Comparison of ENCODE assay signal across 8 cellular contexts in the genomic region with DNA sequence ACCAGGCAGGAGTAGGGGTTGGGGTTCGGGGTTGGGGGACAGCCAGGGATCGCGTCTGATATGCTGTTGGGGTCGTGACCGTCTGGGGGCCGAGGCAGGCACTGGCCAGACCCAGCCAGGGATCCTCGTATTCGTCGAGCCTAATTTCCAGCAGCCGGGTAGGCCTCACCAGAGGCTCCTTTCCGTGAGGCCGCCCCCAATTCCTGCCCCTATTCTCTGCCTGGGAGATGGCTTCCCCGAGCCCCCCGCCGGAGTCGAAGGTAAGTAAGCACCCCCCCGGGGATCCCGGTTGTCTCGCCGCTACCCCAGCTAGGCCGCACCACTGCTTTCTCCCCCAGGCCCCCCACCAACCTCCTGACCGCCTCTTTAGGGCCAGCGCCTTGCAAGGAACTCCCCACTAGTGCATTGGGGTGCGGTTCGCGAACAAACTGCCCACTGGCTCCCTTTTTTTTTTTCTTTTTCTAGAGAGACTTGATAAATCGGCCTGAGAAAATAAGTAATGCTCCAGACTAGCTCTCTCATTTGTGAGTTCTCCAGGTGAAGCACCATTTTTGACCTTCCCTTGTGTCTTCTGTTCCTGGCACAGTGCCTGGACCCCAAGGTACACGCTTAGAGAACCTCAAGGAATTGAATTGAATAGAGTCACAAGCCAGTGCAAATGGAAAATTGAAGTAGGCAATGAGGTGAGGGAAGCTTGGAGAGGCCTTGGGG. TPM values are rescaled to one million over a fixed set of nuclear protein-coding genes. Genes with fewer than 3 reads are reported as not detected.
DNase-seq lines count a peak whose midpoint lies in the region; ATAC-seq lines count a peak whose summit lies in the region.

No MANE protein-coding gene starts in this region.

- H3K9ac ChIP-seq in iPS-18a (ENCODE audit: low read length) = peak overlapping the region; percentile 64

- no peaks in the 10 kb centered on the region for H3K27me3 Mint-ChIP-seq in activated naive CD8-positive, alpha-beta T cell treated with anti-CD3 and anti-CD28 coated beads, Interleukin-2, amount 50 U/mL, for 24 hours

- no peaks in the 10 kb centered on the region for H3K27me3 ChIP-seq in iPS-18a (ENCODE audit: control insufficient read depth, insufficient read depth, low read length)

- H3K36me3 Mint-ChIP-seq in activated naive CD8-positive, alpha-beta T cell treated with anti-CD3 and anti-CD28 coated beads, Interleukin-2, amount 50 U/mL, for 24 hours (ENCODE audit: low read depth) = peaks cover 76% of the 10 kb centered on the region

- H3K27ac Mint-ChIP-seq in activated naive CD8-positive, alpha-beta T cell treated with anti-CD3 and anti-CD28 coated beads, Interleukin-2, amount 50 U/mL, for 24 hours = peak overlapping the region; percentile 99

- peaks cover 12% of the 10 kb centered on the region for H3K4me1 ChIP-seq in iPS-18a (ENCODE audit: control insufficient read depth, low read depth, low read length)

- peaks cover 71% of the 10 kb centered on the region for H3K4me1 Mint-ChIP-seq in activated naive CD8-positive, alpha-beta T cell treated with anti-CD3 and anti-CD28 coated beads, Interleukin-2, amount 50 U/mL, for 24 hours

- DNase-seq in HT-29 (ENCODE audit: low spot score) = peak; percentile 20
- no peak for DNase-seq in activated naive CD8-positive, alpha-beta T cell treated with anti-CD3 and anti-CD28 coated beads, Interleukin-2, amount 50 U/mL, for 24 hours
- no peak for DNase-seq in activated effector memory CD4-positive, alpha-beta T cell treated with anti-CD3 and anti-CD28 coated beads, Interleukin-2, amount 50 U/mL, for 16 hours
- DNase-seq in NCI-H2227 (lab: John Stamatoyannopoulos, UW; ENCODE audit: unreplicated experiment) = no peak

- H3K4me3 Mint-ChIP-seq in activated naive CD8-positive, alpha-beta T cell treated with anti-CD3 and anti-CD28 coated beads, Interleukin-2, amount 50 U/mL, for 24 hours = peak overlapping the region; percentile 99

- ATAC-seq in GM19351 (IDR thresholded peaks at IDR 0.05; ENCODE audit: unreplicated experiment) (peak; percentile 1), GM21360 (IDR thresholded peaks at IDR 0.05; ENCODE audit: unreplicated experiment) (no peak)
- no peak for ATAC-seq in activated naive CD8-positive, alpha-beta T cell treated with anti-CD3 and anti-CD28 coated beads, Interleukin-2, amount 50 U/mL, for 24 hours

- peaks cover 45% of the 10 kb centered on the region for H3K9me3 Mint-ChIP-seq in activated naive CD8-positive, alpha-beta T cell treated with anti-CD3 and anti-CD28 coated beads, Interleukin-2, amount 50 U/mL, for 24 hours

- peaks cover 3% of the 10 kb centered on the region for H3K9me3 ChIP-seq in iPS-18a (ENCODE audit: control insufficient read depth, low read depth, low read length)

- H3K36me3 ChIP-seq in iPS-18a (ENCODE audit: control insufficient read depth, low read depth, low read length) = peaks cover 32% of the 10 kb centered on the region

- H3K27ac ChIP-seq in iPS-18a (ENCODE audit: low read length) (no peak overlapping the region), skin epidermis (peak overlapping the region; percentile 75 to 97 (median 92))

- H3K4me3 ChIP-seq in iPS-18a (ENCODE audit: low read length) (peak overlapping the region; percentile 85), skin epidermis (peak overlapping the region; percentile 46 to 92 (median 80))

RNA-seq across cellular contexts. Expression of a gene that starts 0.4 kb away (rescaled TPM):
- 2.0 and 2.1 TPM in 2 replicates for total RNA-seq in HT-29 (2014; rRNA removed; shearing (Covaris generic))

RNA-seq across cellular contexts. Expression of a gene that starts 0.7 kb away (rescaled TPM):
- 7.4 and 10.4 TPM in 2 replicates for total RNA-seq in HT-29 (2014; rRNA removed; shearing (Covaris generic))

RNA-seq across cellular contexts. Expression of a gene that starts 14.3 kb away (rescaled TPM):
- 0.28 and 0.57 TPM in 2 replicates for total RNA-seq in HT-29 (2014; rRNA removed; shearing (Covaris generic))

RNA-seq across cellular contexts. Expression of a gene that starts 36.5 kb away (rescaled TPM):
- 0.16 TPM in 1 of 2 replicates, not detected in the other for total RNA-seq in HT-29 (2014; rRNA removed; shearing (Covaris generic))
